ENCODE assay signal across 9 cellular contexts in the genomic region with DNA sequence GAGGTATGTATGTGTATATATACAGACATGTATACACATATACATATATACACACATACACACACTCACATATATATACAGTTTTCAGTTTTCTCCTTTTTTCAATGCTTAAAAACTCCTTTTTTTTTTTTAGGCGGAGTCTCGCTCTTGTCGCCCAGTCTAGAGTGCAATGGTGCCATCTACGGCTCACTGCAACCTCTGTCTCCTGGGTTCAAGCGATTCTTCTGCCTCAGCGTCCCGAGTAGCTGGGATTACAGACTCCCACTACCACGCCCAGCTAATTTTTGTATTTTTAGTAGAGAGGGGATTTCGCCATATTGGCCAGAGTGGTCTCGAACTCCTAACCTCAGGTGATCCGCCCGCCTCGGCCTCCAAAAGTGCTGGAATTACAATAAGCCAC. TPM values are rescaled to one million over a fixed set of nuclear protein-coding genes. Genes with fewer than 3 reads are reported as not detected.
DNase-seq lines count a peak whose midpoint lies in the region; ATAC-seq, FAIRE-seq and TF ChIP-seq lines count a peak whose summit lies in the region.
"Had no signal": no experiment of that assay in that cellular context is flagged by ENCODE, and none has a peak within 500 bp of the region (broad histone marks: within the 10 kb centered on the region; RNA-seq: fewer than 3 reads in every experiment).

No MANE protein-coding gene starts in this region.

- TF ChIP-seq POLR2A in A549 (IDR thresholded peaks at IDR 0.05; ENCODE audit: low read length), result no peak

- H3K4me3 Mint-ChIP-seq in central memory CD8-positive, alpha-beta T cell, result peak overlapping the region; percentile 78

- no peak for ATAC-seq in A549
- ATAC-seq in central memory CD8-positive, alpha-beta T cell (replicated peaks; ENCODE audit: extremely low read depth, poor library complexity, severe bottlenecking), result no peak

- H3K36me3 ChIP-seq in NT2/D1 (ENCODE audit: insufficient read depth, insufficient read length, low read length) (peaks cover 8% of the 10 kb centered on the region), muscle layer of colon (ENCODE audit: insufficient read depth, low read length) (no peaks in the 10 kb centered on the region)

- H3K27me3 Mint-ChIP-seq in central memory CD8-positive, alpha-beta T cell, result peaks cover 22% of the 10 kb centered on the region

- H3K4me1 ChIP-seq in A549, result no peaks in the 10 kb centered on the region; the same call in 2 of the 3 replicates
- peaks cover 15% of the 10 kb centered on the region for H3K4me1 ChIP-seq in NT2/D1 (ENCODE audit: insufficient read depth, insufficient read length)
- no peaks in the 10 kb centered on the region for H3K4me1 ChIP-seq in muscle layer of colon (ENCODE audit: insufficient read depth, low read length)

- H3K27ac Mint-ChIP-seq in central memory CD8-positive, alpha-beta T cell (ENCODE audit: low read depth), result no peak overlapping the region

- 25% methylated on average over 13 of the region's 13 CpGs for WGBS in A549 (ENCODE audit: missing lambda C conversion rate)

- H3K9me3 ChIP-seq in A549 (no peaks in the 10 kb centered on the region), NT2/D1 (ENCODE audit: insufficient read depth, low read length) (no peaks in the 10 kb centered on the region), muscle layer of colon (ENCODE audit: low read length) (no peaks in the 10 kb centered on the region)

- no peak for FAIRE-seq in A549 (lab: Jason Lieb, UNC)
- FAIRE-seq: TTC549 had no signal

- POLR2A ChIA-PET in A549 (lab: Yijun Ruan, JAX), result no interaction called here

- no peaks in the 10 kb centered on the region for H3K27me3 ChIP-seq in NT2/D1 (ENCODE audit: insufficient read depth, insufficient read length)
- peaks cover 0 to 6% of the 10 kb centered on the region in 2 donors for H3K27me3 ChIP-seq in muscle layer of colon (ENCODE audit: control insufficient read depth in 1 of 2, insufficient read depth in 2 of 2, low read length in 2 of 2)

- DNase-seq in A549 (ENCODE audit: low read depth in 1 of 2, low spot score in 1 of 2), result no peak
- DNase-seq in NT2/D1 (ENCODE audit: low read depth, low spot score), result no peak
- no peak for DNase-seq in central memory CD8-positive, alpha-beta T cell (ENCODE audit: low spot score in 2 of 2)
- no peak for DNase-seq in NCI-H446 (lab: John Stamatoyannopoulos, UW)
- DNase-seq in GM03348 (ENCODE audit: low spot score), result no peak
- DNase-seq in globus pallidus (ENCODE audit: low spot score), result no peak
- no peak for DNase-seq in NCI-H2196 treated with DMSO at 0.1 percent for 48 hours (lab: John Stamatoyannopoulos, UW; ENCODE audit: unreplicated experiment)

- H3K4me3 ChIP-seq in A549 (peak overlapping the region; percentile 53), NT2/D1 (ENCODE audit: insufficient read length, low read depth) (peak overlapping the region; percentile 19), muscle layer of colon (ENCODE audit: low read depth in 1 of 2, low read length in 2 of 2) (peak overlapping the region; percentile 24 to 44)

- no peaks in the 10 kb centered on the region for H3K9me3 Mint-ChIP-seq in central memory CD8-positive, alpha-beta T cell

- TF ChIP-seq EP300 in A549 (IDR thresholded peaks at IDR 0.05), result no peak

- peak in 1 of 2 experiments; percentile 31; a peak in 2 of 5 replicates for TF ChIP-seq RAD21 in A549 (conservative IDR thresholded peaks at IDR 0.05 in 1 of 2, IDR thresholded peaks at IDR 0.05 in 1 of 2)

- TF ChIP-seq CTCF in A549 (IDR thresholded peaks at IDR 0.05), result 0 out of 3 replicates have a peak, but pooled peaks have one; percentile 14

- no peaks in the 10 kb centered on the region for H3K36me3 Mint-ChIP-seq in central memory CD8-positive, alpha-beta T cell (ENCODE audit: insufficient read depth)

- H3K4me2 ChIP-seq in A549, result peak overlapping the region; percentile 88

- H3K27ac ChIP-seq in A549, result peak overlapping the region; percentile 60 to 85
- H3K27ac ChIP-seq in muscle layer of colon (ENCODE audit: low read depth, low read length), result no peak overlapping the region

- H3K9ac ChIP-seq in NT2/D1 (ENCODE audit: insufficient read length, low read depth) (peak overlapping the region; percentile 21), muscle layer of colon (ENCODE audit: low read length) (no peak overlapping the region)

- no peaks in the 10 kb centered on the region for H3K4me1 Mint-ChIP-seq in central memory CD8-positive, alpha-beta T cell

- CTCF ChIA-PET in A549 (lab: Yijun Ruan, JAX), result no interaction called here

TF ChIP-seq in A549, 52 proteins besides CTCF, POLR2A, EP300 and RAD21:
- no peak for TF ChIP-seq NPAS2 (CRISPR knock-in tag; IDR thresholded peaks at IDR 0.05; ENCODE audit: borderline replicate concordance)
- peak in 1 of 2 experiments; percentile 27; a peak in 2 of 4 replicates for TF ChIP-seq CEBPB (IDR thresholded peaks at IDR 0.05)
- no peak for TF ChIP-seq RARB (CRISPR knock-in tag; IDR thresholded peaks at IDR 0.05)
- TF ChIP-seq, protein P1, sequence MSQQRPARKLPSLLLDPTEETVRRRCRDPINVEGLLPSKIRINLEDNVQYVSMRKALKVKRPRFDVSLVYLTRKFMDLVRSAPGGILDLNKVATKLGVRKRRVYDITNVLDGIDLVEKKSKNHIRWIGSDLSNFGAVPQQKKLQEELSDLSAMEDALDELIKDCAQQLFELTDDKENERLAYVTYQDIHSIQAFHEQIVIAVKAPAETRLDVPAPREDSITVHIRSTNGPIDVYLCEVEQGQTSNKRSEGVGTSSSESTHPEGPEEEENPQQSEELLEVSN (IDR thresholded peaks at IDR 0.05; ENCODE audit: borderline replicate concordance, low read depth), result no peak
- no peak for TF ChIP-seq RFX5 (IDR thresholded peaks at IDR 0.05)
- TF ChIP-seq GATA3 (IDR thresholded peaks at IDR 0.05; ENCODE audit: borderline replicate concordance), result no peak
- TF ChIP-seq SMC3 (IDR thresholded peaks at IDR 0.05), result no peak
- no peak for TF ChIP-seq CHD4 (IDR thresholded peaks at IDR 0.05; ENCODE audit: borderline replicate concordance)
- TF ChIP-seq, protein P2, sequence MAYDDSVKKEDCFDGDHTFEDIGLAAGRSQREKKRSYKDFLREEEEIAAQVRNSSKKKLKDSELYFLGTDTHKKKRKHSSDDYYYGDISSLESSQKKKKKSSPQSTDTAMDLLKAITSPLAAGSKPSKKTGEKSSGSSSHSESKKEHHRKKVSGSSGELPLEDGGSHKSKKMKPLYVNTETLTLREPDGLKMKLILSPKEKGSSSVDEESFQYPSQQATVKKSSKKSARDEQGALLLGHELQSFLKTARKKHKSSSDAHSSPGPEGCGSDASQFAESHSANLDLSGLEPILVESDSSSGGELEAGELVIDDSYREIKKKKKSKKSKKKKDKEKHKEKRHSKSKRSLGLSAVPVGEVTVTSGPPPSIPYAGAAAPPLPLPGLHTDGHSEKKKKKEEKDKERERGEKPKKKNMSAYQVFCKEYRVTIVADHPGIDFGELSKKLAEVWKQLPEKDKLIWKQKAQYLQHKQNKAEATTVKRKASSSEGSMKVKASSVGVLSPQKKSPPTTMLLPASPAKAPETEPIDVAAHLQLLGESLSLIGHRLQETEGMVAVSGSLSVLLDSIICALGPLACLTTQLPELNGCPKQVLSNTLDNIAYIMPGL (CRISPR knock-in tag; IDR thresholded peaks at IDR 0.05; ENCODE audit: borderline replicate concordance), result no peak
TF ChIP-seq in A549: peak in this region for 1.

RNA-seq across cellular contexts. Expression of a gene that starts 27.0 kb away (rescaled TPM):
- polyA plus RNA-seq in A549 (2011; rRNA removed) (not detected in 2 replicates), A549 (2017; fragmentation: RNase III; extraction: RNeasy Plus Mini Kit Qiagen cat#74134 plus additional on column Dnase treatment) (not detected in 3 replicates)
- polyA plus RNA-seq in A549 (2012; cell fraction: cytosol; rRNA removed), result not detected in 2 replicates
- 0.01 TPM in 1 of 2 replicates, not detected in the other for polyA plus RNA-seq in A549 (2012; cell fraction: nucleus; rRNA removed)
- polyA minus RNA-seq in A549 (2011; rRNA and poly(A)+ RNA removed), result not detected in 2 replicates

RNA-seq across cellular contexts. Expression of a gene that starts 30.7 kb away (rescaled TPM):
- polyA plus RNA-seq in A549 (2011; rRNA removed) (not detected in 2 replicates), A549 (2017; fragmentation: RNase III; extraction: RNeasy Plus Mini Kit Qiagen cat#74134 plus additional on column Dnase treatment) (not detected in 3 replicates)
- 0.01 TPM in 1 of 2 replicates, not detected in the other for polyA plus RNA-seq in A549 (2012; cell fraction: cytosol; rRNA removed)
- polyA plus RNA-seq in A549 (2012; cell fraction: nucleus; rRNA removed), result not detected in 2 replicates
- not detected in 2 replicates for polyA minus RNA-seq in A549 (2011; rRNA and poly(A)+ RNA removed)
